ENCODE assay signal across 20 cellular contexts in genomic region chr5:52772668-52773067, GRCh38. TPM values are rescaled to one million over a fixed set of nuclear protein-coding genes. Genes with fewer than 3 reads are reported as not detected.
DNase-seq lines count a peak whose midpoint lies in the region; ATAC-seq and TF ChIP-seq lines count a peak whose summit lies in the region.
"Had no signal": no experiment of that assay in that cellular context is flagged by ENCODE, and none has a peak within 500 bp of the region (broad histone marks: within the 10 kb centered on the region; RNA-seq: fewer than 3 reads in every experiment).

No MANE protein-coding gene starts in this region.

- H3K27me3 ChIP-seq in heart right ventricle, result no peaks in the 10 kb centered on the region
- no peaks in the 10 kb centered on the region for H3K27me3 ChIP-seq in naive thymus-derived CD4-positive, alpha-beta T cell (ENCODE audit: control insufficient read depth in 2 of 2, insufficient read depth in 2 of 2, low read length in 2 of 2)
- no peaks in the 10 kb centered on the region for H3K27me3 ChIP-seq in MM.1S (replicated peaks; ENCODE audit: insufficient read depth, low read length)

- H3K9me3 Mint-ChIP-seq in activated T-helper 1 cell treated with anti-CD3 and anti-CD28 coated beads, Interleukin-12 subunit alpha, Interleukin-12 subunit beta, Interleukin-2, Interleukin-4 antibody, amounts not matched to agents 30 ng/mL and 10 ng/mL and 1 ng/mL, durations not matched to agents 14 hours and 24 hours and 36 hours, result peaks cover 4% of the 10 kb centered on the region
- H3K9me3 Mint-ChIP-seq in naive thymus-derived CD4-positive, alpha-beta T cell, result peaks cover 0 to 4% (median 0%) of the 10 kb centered on the region in 11 donors
- H3K9me3 Mint-ChIP-seq: H9 had no signal

- H3K36me3 ChIP-seq in heart right ventricle, result no peaks in the 10 kb centered on the region
- H3K36me3 ChIP-seq in KOPT-K1 (ENCODE audit: insufficient read depth, low read length), result no peaks in the 10 kb centered on the region
- H3K36me3 ChIP-seq in naive thymus-derived CD4-positive, alpha-beta T cell (ENCODE audit: control insufficient read depth in 2 of 3, insufficient read depth in 3 of 3, low read length in 3 of 3), result no peaks in the 10 kb centered on the region
- no peaks in the 10 kb centered on the region for H3K36me3 ChIP-seq in MM.1S (replicated peaks; ENCODE audit: insufficient read depth, low read length)

- H2AFZ ChIP-seq in MM.1S (ENCODE audit: low read length), result no peak overlapping the region
- H2AFZ ChIP-seq: PC-9 had no signal

- TF ChIP-seq CTCF in heart right ventricle (IDR thresholded peaks at IDR 0.05) (no peak), MM.1S (IDR thresholded peaks at IDR 0.05; ENCODE audit: low read length) (no peak)

- H3K4me3 Mint-ChIP-seq in activated T-helper 1 cell treated with anti-CD3 and anti-CD28 coated beads, Interleukin-12 subunit alpha, Interleukin-12 subunit beta, Interleukin-2, Interleukin-4 antibody, amounts not matched to agents 30 ng/mL and 10 ng/mL and 1 ng/mL, durations not matched to agents 14 hours and 24 hours and 36 hours, result no peak overlapping the region
- peak overlapping the region in 5 of 10 donors; percentile 9 to 70 (median 24) for H3K4me3 Mint-ChIP-seq in naive thymus-derived CD4-positive, alpha-beta T cell
- H3K4me3 Mint-ChIP-seq: H9 had no signal

- no peaks in the 10 kb centered on the region for H3K9me2 ChIP-seq in MM.1S (replicated peaks; ENCODE audit: insufficient read depth, low read length)

- POLR2A ChIA-PET in naive thymus-derived CD4-positive, alpha-beta T cell (lab: Charles Lee), result interaction anchor here (1.1 to 1.4 kb wide), 2 partner anchors 15 to 27 kb away, joined by 3 read pairs; partner anchors contain the start of genes ITGA1 and PELO

- CTCF ChIA-PET in naive thymus-derived CD4-positive, alpha-beta T cell (lab: Charles Lee), result no interaction called here

- H3K9ac ChIP-seq in MM.1S (ENCODE audit: low read length), result no peak overlapping the region
- H3K9ac ChIP-seq: KMS-11 had no signal

- peak overlapping the region; percentile 14 for H3K27ac Mint-ChIP-seq in activated T-helper 1 cell treated with anti-CD3 and anti-CD28 coated beads, Interleukin-12 subunit alpha, Interleukin-12 subunit beta, Interleukin-2, Interleukin-4 antibody, amounts not matched to agents 30 ng/mL and 10 ng/mL and 1 ng/mL, durations not matched to agents 14 hours and 24 hours and 36 hours
- peak overlapping the region in 8 of 9 donors; percentile 0 to 87 (median 67) for H3K27ac Mint-ChIP-seq in naive thymus-derived CD4-positive, alpha-beta T cell
- H3K27ac Mint-ChIP-seq: H9 had no signal

- H4K20me1 ChIP-seq in MM.1S (ENCODE audit: insufficient read depth, low read length), result no peaks in the 10 kb centered on the region

- ATAC-seq in heart right ventricle (no peak), left cardiac atrium (no peak), GM21717 (IDR thresholded peaks at IDR 0.05; ENCODE audit: unreplicated experiment) (no peak)
- no peak for ATAC-seq in naive thymus-derived CD4-positive, alpha-beta T cell

- intact Hi-C loops in heart right ventricle (cut with DNase I) (loop anchor here in 1 of 10 donors (5.0 kb wide), 1 partner anchor 45 kb away; no protein-coding TSS in a partner anchor), left cardiac atrium (cut with DNase I) (no loop called here)
- intact Hi-C loops in activated T-helper 1 cell treated with anti-CD3 and anti-CD28 coated beads, Interleukin-12 subunit alpha, Interleukin-12 subunit beta, Interleukin-2, Interleukin-4 antibody, amounts not matched to agents 30 ng/mL and 10 ng/mL and 1 ng/mL, durations not matched to agents 14 hours and 24 hours and 36 hours (cut with micrococcal nuclease), result no loop called here
- intact Hi-C loops in naive thymus-derived CD4-positive, alpha-beta T cell (cut with micrococcal nuclease), result loop anchor here in 1 of 2 donors (1.0 kb wide), 1 partner anchor 30 kb away; no protein-coding TSS in a partner anchor

- no peak overlapping the region for H3K4me2 ChIP-seq in MM.1S (ENCODE audit: low read depth, low read length)
- H3K4me2 ChIP-seq: PC-9 had no signal

- H3K79me2 ChIP-seq in MM.1S (ENCODE audit: low read length), result no peaks in the 10 kb centered on the region

- peaks cover 6% of the 10 kb centered on the region for H3K36me3 Mint-ChIP-seq in activated T-helper 1 cell treated with anti-CD3 and anti-CD28 coated beads, Interleukin-12 subunit alpha, Interleukin-12 subunit beta, Interleukin-2, Interleukin-4 antibody, amounts not matched to agents 30 ng/mL and 10 ng/mL and 1 ng/mL, durations not matched to agents 14 hours and 24 hours and 36 hours (ENCODE audit: low read depth)
- H3K36me3 Mint-ChIP-seq in naive thymus-derived CD4-positive, alpha-beta T cell, result peaks cover 0 to 14% (median 0%) of the 10 kb centered on the region in 5 donors

- peaks cover 72% of the 10 kb centered on the region for H3K4me1 Mint-ChIP-seq in activated T-helper 1 cell treated with anti-CD3 and anti-CD28 coated beads, Interleukin-12 subunit alpha, Interleukin-12 subunit beta, Interleukin-2, Interleukin-4 antibody, amounts not matched to agents 30 ng/mL and 10 ng/mL and 1 ng/mL, durations not matched to agents 14 hours and 24 hours and 36 hours (ENCODE audit: low read depth)
- H3K4me1 Mint-ChIP-seq in naive thymus-derived CD4-positive, alpha-beta T cell, result peaks cover 36 to 79% (median 55%) of the 10 kb centered on the region in 7 donors

- no peak for DNase-seq in heart right ventricle
- no peak for DNase-seq in left cardiac atrium
- DNase-seq in activated T-helper 1 cell treated with anti-CD3 and anti-CD28 coated beads, Interleukin-12 subunit alpha, Interleukin-12 subunit beta, Interleukin-2, Interleukin-4 antibody, amounts not matched to agents 30 ng/mL and 10 ng/mL and 1 ng/mL, durations not matched to agents 14 hours and 24 hours and 36 hours (ENCODE audit: low spot score), result no peak
- DNase-seq in naive thymus-derived CD4-positive, alpha-beta T cell, result no peak
- no peak for DNase-seq in MM.1S
- DNase-seq in activated CD4-positive, alpha-beta T cell treated with anti-CD3 and anti-CD28 coated beads for 48 hours, result no peak
- DNase-seq: ACHN, C1 segment of cervical spinal cord, DMS79 treated with DMSO at 0.1 percent for 48 hours, H9, NCI-H1048, NCI-H1436, NCI-H1930, NCI-H345, NCI-H526, PC-9 had no signal

- H3K9me3 ChIP-seq in heart right ventricle (no peaks in the 10 kb centered on the region), KOPT-K1 (ENCODE audit: insufficient read depth, low read length, poor library complexity, severe bottlenecking) (no peaks in the 10 kb centered on the region), MM.1S (replicated peaks; ENCODE audit: insufficient read depth, low read length) (no peaks in the 10 kb centered on the region)
- no peaks in the 10 kb centered on the region for H3K9me3 ChIP-seq in naive thymus-derived CD4-positive, alpha-beta T cell (ENCODE audit: control insufficient read depth in 2 of 3, low read length in 3 of 3)

- peaks cover 6% of the 10 kb centered on the region for H3K27me3 Mint-ChIP-seq in activated T-helper 1 cell treated with anti-CD3 and anti-CD28 coated beads, Interleukin-12 subunit alpha, Interleukin-12 subunit beta, Interleukin-2, Interleukin-4 antibody, amounts not matched to agents 30 ng/mL and 10 ng/mL and 1 ng/mL, durations not matched to agents 14 hours and 24 hours and 36 hours (ENCODE audit: insufficient read depth)
- H3K27me3 Mint-ChIP-seq in naive thymus-derived CD4-positive, alpha-beta T cell, result peaks cover 0 to 7% (median 0%) of the 10 kb centered on the region in 5 donors

- H3K4me3 ChIP-seq in heart right ventricle, result no peak overlapping the region
- H3K4me3 ChIP-seq in naive thymus-derived CD4-positive, alpha-beta T cell (ENCODE audit: low read length), result no peak overlapping the region
- H3K4me3 ChIP-seq in MM.1S (ENCODE audit: low read length), result no peak overlapping the region
- H3K4me3 ChIP-seq: PC-9 had no signal

- H3K27ac ChIP-seq in heart right ventricle (peak overlapping the region in 9 of 10 donors; percentile 5 to 87 (median 46)), KOPT-K1 (ENCODE audit: low read depth, low read length, poor library complexity, severe bottlenecking) (peak overlapping the region; percentile 84), MM.1S (ENCODE audit: low read length) (no peak overlapping the region)
- no peak overlapping the region for H3K27ac ChIP-seq in naive thymus-derived CD4-positive, alpha-beta T cell (ENCODE audit: low read depth, low read length)
- H3K27ac ChIP-seq: KMS-11, PC-9, RWPE1 had no signal

- H3K4me1 ChIP-seq in heart right ventricle (peaks cover 0 to 45% (median 22%) of the 10 kb centered on the region in 9 donors), MM.1S (ENCODE audit: low read length) (peaks cover 6% of the 10 kb centered on the region)
- peaks cover 38 to 50% of the 10 kb centered on the region in 2 donors for H3K4me1 ChIP-seq in naive thymus-derived CD4-positive, alpha-beta T cell (ENCODE audit: control insufficient read depth in 2 of 2, insufficient read depth in 2 of 2, low read length in 2 of 2)

- peaks cover 5% of the 10 kb centered on the region; the same call in 1 of the 2 replicates for H3F3A ChIP-seq in MM.1S (ENCODE audit: insufficient read depth, low read length)

RNA-seq across cellular contexts. Expression of gene ITGA1, which starts 15.0 kb away (rescaled TPM):
- total RNA-seq in heart right ventricle (10 to 100 TPM; 17.7 to 48.2 (median 25.4) TPM), left cardiac atrium (10 to 100 TPM; 29.3 to 34.9 TPM)
- polyA plus RNA-seq in heart right ventricle, result 10 to 100 TPM in 1 of 2 donors, 1 to 10 TPM in 1; 7.7 to 11.6 TPM
- total RNA-seq in activated T-helper 1 cell treated with anti-CD3 and anti-CD28 coated beads, Interleukin-12 subunit alpha, Interleukin-12 subunit beta, Interleukin-2, Interleukin-4 antibody, amounts not matched to agents 30 ng/mL and 10 ng/mL and 1 ng/mL, durations not matched to agents 14 hours and 24 hours and 36 hours, result 2.2 and 2.5 TPM in 2 replicates
- total RNA-seq in naive thymus-derived CD4-positive, alpha-beta T cell, result 1 to 10 TPM in 4 of 5 experiments, under 1 TPM in 1; 0.92 to 8.7 (median 2.4) TPM
- polyA plus RNA-seq in naive thymus-derived CD4-positive, alpha-beta T cell, result 1 to 10 TPM; 1.6 to 1.8 TPM

RNA-seq across cellular contexts. Expression of gene PELO, which starts 15.0 kb away (rescaled TPM):
- total RNA-seq in heart right ventricle (10 to 100 TPM; 14.7 to 28.1 (median 22.2) TPM), left cardiac atrium (10 to 100 TPM; 16.1 to 23.6 TPM)
- 10 to 100 TPM in 1 of 2 donors, 1 to 10 TPM in 1; 4.7 to 15.5 TPM for polyA plus RNA-seq in heart right ventricle
- total RNA-seq in activated T-helper 1 cell treated with anti-CD3 and anti-CD28 coated beads, Interleukin-12 subunit alpha, Interleukin-12 subunit beta, Interleukin-2, Interleukin-4 antibody, amounts not matched to agents 30 ng/mL and 10 ng/mL and 1 ng/mL, durations not matched to agents 14 hours and 24 hours and 36 hours, result 19.4 and 20.0 TPM in 2 replicates
- total RNA-seq in naive thymus-derived CD4-positive, alpha-beta T cell, result 10 to 100 TPM in 2 of 5 experiments, 1 to 10 TPM in 3; 7.7 to 16.8 (median 9.7) TPM
- 1 to 10 TPM; 4.6 to 6.1 TPM for polyA plus RNA-seq in naive thymus-derived CD4-positive, alpha-beta T cell

Comparison
In these comparisons a context has a peak if more than half of its experiments do, and no peak if none do; other contexts are left out.
1. H3K27ac ChIP-seq: peak in heart right ventricle (9 of 10) and KOPT-K1 (single experiment); none in naive thymus-derived CD4-positive, alpha-beta T cell (single experiment) and MM.1S (single experiment).